In genomic region chr10:114301951-114302710, GRCh38 we compare ENCODE assay signal across 16 cellular contexts.
DNase-seq lines count a peak whose midpoint lies in the region; ATAC-seq and TF ChIP-seq lines count a peak whose summit lies in the region.
"Had no signal": no experiment of that assay in that cellular context is flagged by ENCODE, and none has a peak within 500 bp of the region (broad histone marks: within the 10 kb centered on the region; RNA-seq: fewer than 3 reads in every experiment).

No MANE protein-coding gene starts in this region.

- H3K4me3 ChIP-seq in RWPE2 (ENCODE audit: severe bottlenecking) (no peak overlapping the region), psoas muscle (no peak overlapping the region)
- H3K4me3 ChIP-seq: SJCRH30 had no signal

- peaks cover 17% of the 10 kb centered on the region for H3K4me1 ChIP-seq in RWPE2 (ENCODE audit: insufficient read depth, poor library complexity, severe bottlenecking)
- H3K4me1 ChIP-seq in psoas muscle = peaks cover 4% of the 10 kb centered on the region

- 33 to 42% (median 34%) methylated on average over 14 of the region's 14 CpGs for WGBS in psoas muscle, 3 donors

- intact Hi-C loops in psoas muscle (cut with DNase I) = loop anchor here (5.0 to 10.0 kb wide), 5 partner anchors 133 to 513 kb away; no protein-coding TSS in a partner anchor

- TF ChIP-seq CTCF in RWPE2 (IDR thresholded peaks at IDR 0.05; ENCODE audit: poor library complexity, severe bottlenecking) (no peak), psoas muscle (IDR thresholded peaks at IDR 0.05) (no peak)

- no peaks in the 10 kb centered on the region for H3K27me3 ChIP-seq in RWPE2 (ENCODE audit: insufficient read depth, poor library complexity, severe bottlenecking)
- H3K27me3 ChIP-seq in psoas muscle (ENCODE audit: insufficient read depth in 3 of 3, low read length in 2 of 3) = no peaks in the 10 kb centered on the region
- H3K27me3 ChIP-seq: SJCRH30 had no signal

- H3K27ac ChIP-seq in RWPE2 (ENCODE audit: poor library complexity, severe bottlenecking) (peak overlapping the region; percentile 3), psoas muscle (no peak overlapping the region)
- H3K27ac ChIP-seq: SJCRH30 had no signal

- H3K36me3 ChIP-seq in RWPE2 (ENCODE audit: low read depth) = peaks cover 17% of the 10 kb centered on the region
- H3K36me3 ChIP-seq in psoas muscle (ENCODE audit: insufficient read depth in 1 of 2, low read depth in 1 of 2) = no peaks in the 10 kb centered on the region
- H3K36me3 ChIP-seq: SJCRH30 had no signal

- H3K9me3 ChIP-seq in RWPE2 (ENCODE audit: severe bottlenecking) = no peaks in the 10 kb centered on the region
- no peaks in the 10 kb centered on the region for H3K9me3 ChIP-seq in psoas muscle
- H3K9me3 ChIP-seq: SJCRH30 had no signal

- ATAC-seq in RWPE2 (ENCODE audit: low read depth) (no peak), psoas muscle (peak in 1 of 4 donors; percentile 9), HG03378 (IDR thresholded peaks at IDR 0.05; ENCODE audit: unreplicated experiment) (no peak), GM19023 (IDR thresholded peaks at IDR 0.05; ENCODE audit: unreplicated experiment) (no peak)
- ATAC-seq: activated T-cell treated with anti-CD3 and anti-CD28 coated beads, Interleukin-2, amount 50 U/mL, for 72 hours; T-helper 17 cell; WTC11 had no signal

- peak; percentile 20 for DNase-seq in ELF-1 (ENCODE audit: low read depth, low spot score)
- DNase-seq in RWPE2 (ENCODE audit: low spot score) = no peak
- DNase-seq in glomerular visceral epithelial cell (ENCODE audit: extremely low spot score) = peak; percentile 32
- DNase-seq in psoas muscle = peak; percentile 31 to 71
- DNase-seq in HuH-7.5 (ENCODE audit: low spot score) = no peak
- DNase-seq in T1000 (lab: John Stamatoyannopoulos, UW) = no peak
- DNase-seq: activated T-cell treated with anti-CD3 and anti-CD28 coated beads, Interleukin-2, amount 50 U/mL, for 72 hours; effector CD4-positive, alpha-beta T cell; NCI-H187; NCI-H510A; stimulated activated naive CD4-positive, alpha-beta T cell; T-helper 17 cell had no signal

Comparison
In these comparisons a context has a peak if more than half of its experiments do, and no peak if none do; other contexts are left out.
1. DNase-seq: peak in ELF-1 (single experiment), glomerular visceral epithelial cell (single experiment) and psoas muscle (2 of 2); none in RWPE2 (single experiment), HuH-7.5 (single experiment) and T1000 (single experiment).